ENCODE assay signal across 35 cellular contexts in genomic region chr12:121080909-121081308, GRCh38. TPM values are rescaled to one million over a fixed set of nuclear protein-coding genes. Genes with fewer than 3 reads are reported as not detected.
A peak's percentile ranks its signal among the peaks of the same experiment; 100 is the strongest.
DNase-seq lines count a peak whose midpoint lies in the region; ATAC-seq, FAIRE-seq and TF ChIP-seq lines count a peak whose summit lies in the region.
"Had no signal": no experiment of that assay in that cellular context is flagged by ENCODE, and none has a peak within 500 bp of the region (broad histone marks: within the 10 kb centered on the region; RNA-seq: fewer than 3 reads in every experiment).

No MANE protein-coding gene starts in this region.

- ATAC-seq in HepG2 (no peak), right lobe of liver (no peak), A549 (no peak), K562 (no peak)
- ATAC-seq in naive thymus-derived CD8-positive, alpha-beta T cell = no peak
- ATAC-seq: CD8-positive, alpha-beta T cell had no signal

- FAIRE-seq in HepG2 (lab: Jason Lieb, UNC) (no peak), A549 (lab: Jason Lieb, UNC) (no peak), K562 (lab: Jason Lieb, UNC) (no peak), endometrium (lab: Jason Lieb, UNC) (peak; percentile 29)
- FAIRE-seq: A204.1, D721Med had no signal

- H3K4me1 ChIP-seq in HepG2 (ENCODE audit: insufficient read depth, low read length) (peaks cover 15% of the 10 kb centered on the region), right lobe of liver (no peaks in the 10 kb centered on the region), A549 (no peaks in the 10 kb centered on the region), K562 (replicated peaks in 1 of 2; ENCODE audit: control insufficient read depth in 2 of 2, insufficient read depth in 2 of 2, low read length in 2 of 2) (peaks cover 5 to 7% of the 10 kb centered on the region in 2 experiments; a peak in 3 of 5 replicates)
- H3K4me1 ChIP-seq: BE2C, BLaER1, Caco-2 had no signal

- in situ Hi-C loops in HepG2 (cut with HindIII; ENCODE audit: extremely low pct_ligation_motif_present, low pct_unique_long_range_greater_than_20kb) (no loop called here), K562 (cut with MboI) (no loop called here)

- POLR2A ChIA-PET in HepG2 (lab: Yijun Ruan, JAX) = no interaction called here
- POLR2A ChIA-PET in A549 (lab: Yijun Ruan, JAX) = no interaction called here
- POLR2A ChIA-PET in K562 (lab: Yijun Ruan, JAX) = interaction anchor here (0.6 kb wide), 1 partner anchor 506 kb away, joined by 3 read pairs; no protein-coding TSS in a partner anchor
- POLR2A ChIA-PET in naive thymus-derived CD8-positive, alpha-beta T cell (lab: Charles Lee) = no interaction called here

- H3K9me3 Mint-ChIP-seq in naive thymus-derived CD8-positive, alpha-beta T cell = no peaks in the 10 kb centered on the region
- H3K9me3 Mint-ChIP-seq: CD4-positive, alpha-beta memory T cell; CD4-positive, alpha-beta T cell; CD8-positive, alpha-beta memory T cell; CD8-positive, alpha-beta T cell had no signal

- H3K27me3 ChIP-seq in HepG2 (ENCODE audit: control insufficient read depth in 1 of 2, insufficient read depth in 2 of 2, low read length in 2 of 2) (no peaks in the 10 kb centered on the region), right lobe of liver (no peaks in the 10 kb centered on the region), K562 (ENCODE audit: control insufficient read depth in 2 of 2, insufficient read depth in 2 of 2, low read length in 2 of 2) (no peaks in the 10 kb centered on the region)
- H3K27me3 ChIP-seq: BE2C; BLaER1; BLaER1 treated with 17β-estradiol and CSF1 and Interleukin-3, amounts not matched to agents 10 nM and 100 nM had no signal

- WGBS in HepG2 (ENCODE audit: low lambda C conversion rate) = 98% methylated on average over 2 of the region's 2 CpGs
- no CpG with 5 or more reads among the region's 2 CpGs for WGBS in right lobe of liver (ENCODE audit: insufficient coverage, low coverage, low lambda C conversion rate, missing lambda C conversion rate)
- WGBS in A549 (ENCODE audit: missing lambda C conversion rate) = 97% methylated on average over 2 of the region's 2 CpGs
- WGBS in K562 (ENCODE audit: insufficient coverage, low coverage, missing lambda C conversion rate) = 21% methylated on average over 2 of the region's 2 CpGs

- no peak for DNase-seq in HepG2 (ENCODE audit: low spot score)
- DNase-seq in right lobe of liver = no peak
- no peak for DNase-seq in A549 (ENCODE audit: low read depth in 1 of 2, low spot score in 1 of 2)
- no peak for DNase-seq in K562 (ENCODE audit: extremely low read depth in 1 of 4, low spot score in 3 of 4)
- DNase-seq in GM20000 (ENCODE audit: low spot score) = no peak
- DNase-seq in naive thymus-derived CD8-positive, alpha-beta T cell = no peak
- DNase-seq in DMS 273 treated with DMSO at 0.1 percent for 48 hours (lab: John Stamatoyannopoulos, UW) = no peak
- DNase-seq: 8988T; ACHN; AML-193; BE2C; C1 segment of cervical spinal cord; Caco-2; Calu3; CD4-positive, alpha-beta memory T cell; CD4-positive, alpha-beta T cell; CD4-positive, CD25-positive, alpha-beta regulatory T cell; CD8-positive, alpha-beta memory T cell; CD8-positive, alpha-beta T cell; COR-L47; DMS153; DMS79; DMS79 treated with DMSO at 0.1 percent for 48 hours; DND-41; EL had no signal

- H3K4me3 ChIP-seq in HepG2 (replicated peaks in 1 of 3; ENCODE audit: insufficient read depth in 1 of 3, low read depth in 2 of 3, low read length in 3 of 3) (no peak overlapping the region), right lobe of liver (no peak overlapping the region), A549 (no peak overlapping the region), K562 (no peak overlapping the region)
- H3K4me3 ChIP-seq: BLaER1; BLaER1 treated with 17β-estradiol and CSF1 and Interleukin-3, amounts not matched to agents 10 nM and 100 nM had no signal

- intact Hi-C loops in HepG2 (cut with micrococcal nuclease; ENCODE audit: unreplicated experiment) = no loop called here
- intact Hi-C loops in right lobe of liver (cut with DNase I) = no loop called here
- intact Hi-C loops in K562 (cut with micrococcal nuclease) = no loop called here

- TF ChIP-seq POLR2A in HepG2 (IDR thresholded peaks at IDR 0.05; ENCODE audit: insufficient read depth in 1 of 2, low read depth in 2 of 2, low read length in 2 of 2) = no peak
- TF ChIP-seq POLR2A in right lobe of liver (IDR thresholded peaks at IDR 0.05) = no peak
- no peak for TF ChIP-seq POLR2A in A549 (IDR thresholded peaks at IDR 0.05; ENCODE audit: low read length)
- TF ChIP-seq POLR2A in K562 (conservative IDR thresholded peaks at IDR 0.05) = no peak

- no peak overlapping the region for H2AFZ ChIP-seq in HepG2 (ENCODE audit: low read length)
- no peak overlapping the region for H2AFZ ChIP-seq in K562 (ENCODE audit: low read depth, low read length)

- no peak for TF ChIP-seq EP300 in HepG2 (IDR thresholded peaks at IDR 0.05; ENCODE audit: low read depth in 2 of 2, low read length in 2 of 2)
- TF ChIP-seq EP300 in HepG2 (CRISPR knock-in tag; IDR thresholded peaks at IDR 0.05; ENCODE audit: borderline replicate concordance) = no peak
- no peak for TF ChIP-seq EP300 in A549 (IDR thresholded peaks at IDR 0.05)
- TF ChIP-seq EP300 in K562 (IDR thresholded peaks at IDR 0.05; ENCODE audit: low read length) = no peak

- CTCF ChIA-PET in HepG2 (lab: Yijun Ruan, JAX; ENCODE audit: low intra/inter-chr PET ratio, low total read pairs) = no interaction called here
- CTCF ChIA-PET in A549 (lab: Yijun Ruan, JAX) = interaction anchor here (1.6 to 3.7 kb wide), 3 partner anchors 16 to 498 kb away, joined by 3 to 14 read pairs (median 5); no protein-coding TSS in a partner anchor
- CTCF ChIA-PET in K562 (lab: Yijun Ruan, JAX; ENCODE audit: low intra/inter-chr PET ratio) = no interaction called here

- H3K27ac Mint-ChIP-seq in naive thymus-derived CD8-positive, alpha-beta T cell = no peak overlapping the region
- H3K27ac Mint-ChIP-seq: B cell; CD14-positive monocyte; CD4-positive, alpha-beta T cell; CD4-positive, CD25-positive, alpha-beta regulatory T cell; CD8-positive, alpha-beta memory T cell; CD8-positive, alpha-beta T cell had no signal

- TF ChIP-seq CTCF in HepG2 (CRISPR knock-in tag; IDR thresholded peaks at IDR 0.05) = no peak
- no peak for TF ChIP-seq CTCF in right lobe of liver (IDR thresholded peaks at IDR 0.05)
- TF ChIP-seq CTCF in A549 (IDR thresholded peaks at IDR 0.05) = no peak
- TF ChIP-seq CTCF in K562 (IDR thresholded peaks at IDR 0.05 in 2 of 3, conservative IDR thresholded peaks at IDR 0.05 in 1 of 3; ENCODE audit: insufficient read depth in 2 of 3, low read depth in 1 of 3, low read length in 3 of 3) = no peak
- no peak for TF ChIP-seq CTCF in GM20000 (IDR thresholded peaks at IDR 0.05; ENCODE audit: extremely low read depth, missing control alignments)

- TF ChIP-seq RAD21 in HepG2 (CRISPR knock-in tag; IDR thresholded peaks at IDR 0.05) (no peak), A549 (conservative IDR thresholded peaks at IDR 0.05 in 1 of 2, IDR thresholded peaks at IDR 0.05 in 1 of 2) (no peak), K562 (CRISPR knock-in tag; conservative IDR thresholded peaks at IDR 0.05 in 1 of 2, IDR thresholded peaks at IDR 0.05 in 1 of 2) (no peak)

- no peaks in the 10 kb centered on the region for H3K9me1 ChIP-seq in K562 (ENCODE audit: control insufficient read depth, insufficient read depth, low read length)

- no peaks in the 10 kb centered on the region for H3K27me3 Mint-ChIP-seq in naive thymus-derived CD8-positive, alpha-beta T cell
- H3K27me3 Mint-ChIP-seq: B cell; CD4-positive, alpha-beta memory T cell; CD4-positive, alpha-beta T cell; CD8-positive, alpha-beta memory T cell had no signal

- H3K36me3 ChIP-seq in HepG2 (replicated peaks in 1 of 2; ENCODE audit: control insufficient read depth in 1 of 2, insufficient read depth in 2 of 2, low read length in 2 of 2) (no peaks in the 10 kb centered on the region), right lobe of liver (no peaks in the 10 kb centered on the region), K562 (ENCODE audit: control insufficient read depth, insufficient read depth, low read length) (no peaks in the 10 kb centered on the region)
- H3K36me3 ChIP-seq: BE2C; BLaER1; BLaER1 treated with 17β-estradiol and CSF1 and Interleukin-3, amounts not matched to agents 10 nM and 100 nM had no signal

- no peak overlapping the region for H3K4me3 Mint-ChIP-seq in naive thymus-derived CD8-positive, alpha-beta T cell
- H3K4me3 Mint-ChIP-seq: B cell; CD14-positive monocyte; CD4-positive, alpha-beta memory T cell; CD4-positive, alpha-beta T cell; CD4-positive, CD25-positive, alpha-beta regulatory T cell; CD8-positive, alpha-beta memory T cell; CD8-positive, alpha-beta T cell had no signal

- no peaks in the 10 kb centered on the region for H3K4me1 Mint-ChIP-seq in naive thymus-derived CD8-positive, alpha-beta T cell
- H3K4me1 Mint-ChIP-seq: B cell; CD14-positive monocyte; CD4-positive, alpha-beta memory T cell; CD4-positive, CD25-positive, alpha-beta regulatory T cell; CD8-positive, alpha-beta memory T cell had no signal

- H3K4me2 ChIP-seq in HepG2 (ENCODE audit: low read depth, low read length) = no peak overlapping the region
- no peak overlapping the region for H3K4me2 ChIP-seq in A549
- H3K4me2 ChIP-seq in K562 (ENCODE audit: insufficient read depth, low read length) = no peak overlapping the region
- H3K4me2 ChIP-seq: BLaER1; BLaER1 treated with 17β-estradiol and CSF1 and Interleukin-3, amounts not matched to agents 10 nM and 100 nM had no signal

- H3K9ac ChIP-seq in HepG2 (ENCODE audit: insufficient read depth, low read depth, low read length) = no peak overlapping the region
- no peak overlapping the region for H3K9ac ChIP-seq in K562 (ENCODE audit: insufficient read depth in 1 of 2, low read depth in 2 of 2, low read length in 2 of 2)
- H3K9ac ChIP-seq: BLaER1; BLaER1 treated with 17β-estradiol and CSF1 and Interleukin-3, amounts not matched to agents 10 nM and 100 nM had no signal

- no peaks in the 10 kb centered on the region for H3K36me3 Mint-ChIP-seq in naive thymus-derived CD8-positive, alpha-beta T cell
- H3K36me3 Mint-ChIP-seq: CD14-positive monocyte; CD4-positive, alpha-beta memory T cell; CD4-positive, CD25-positive, alpha-beta regulatory T cell; CD8-positive, alpha-beta memory T cell; CD8-positive, alpha-beta T cell had no signal

- no peaks in the 10 kb centered on the region for H3K9me3 ChIP-seq in HepG2 (ENCODE audit: low read length)
- no peaks in the 10 kb centered on the region for H3K9me3 ChIP-seq in right lobe of liver
- H3K9me3 ChIP-seq in A549 = no peaks in the 10 kb centered on the region
- H3K9me3 ChIP-seq in K562 (replicated peaks; ENCODE audit: control insufficient read depth, insufficient read depth, low read depth, low read length) = no peaks in the 10 kb centered on the region
- H3K9me3 ChIP-seq: BE2C, BLaER1 had no signal

- H4K20me1 ChIP-seq in HepG2 (ENCODE audit: insufficient read depth, low read length) (no peaks in the 10 kb centered on the region), K562 (replicated peaks; ENCODE audit: control insufficient read depth, insufficient read depth, low read length) (no peaks in the 10 kb centered on the region)
- H4K20me1 ChIP-seq: BLaER1; BLaER1 treated with 17β-estradiol and CSF1 and Interleukin-3, amounts not matched to agents 10 nM and 100 nM had no signal

- no TSS peak for BruUV-seq in HepG2 (replicated peaks; lab: Mats Ljungman, UMichigan)
- no TSS peak for BruUV-seq in K562 (replicated peaks; lab: Mats Ljungman, UMichigan)

- H3K27ac ChIP-seq in HepG2 (ENCODE audit: extremely low read length, insufficient read depth, low read length) (no peak overlapping the region), right lobe of liver (no peak overlapping the region), A549 (no peak overlapping the region), K562 (ENCODE audit: extremely low read depth, low read depth, low read length) (no peak overlapping the region)
- H3K27ac ChIP-seq: 22Rv1; BLaER1; BLaER1 treated with 17β-estradiol and CSF1 and Interleukin-3, amounts not matched to agents 10 nM and 100 nM; C4-2B had no signal

- H3K79me2 ChIP-seq in HepG2 (ENCODE audit: insufficient read depth, low read length) (no peaks in the 10 kb centered on the region), K562 (ENCODE audit: control insufficient read depth, insufficient read depth, low read length) (no peaks in the 10 kb centered on the region)

RNA-seq across cellular contexts. Expression of gene OASL, which starts 41.9 kb away (rescaled TPM):
- total RNA-seq in HepG2 (2016; rRNA removed; fragmentation: Illumina TruSeq; extraction: Trizol) (0.18 and 0.22 TPM in 2 replicates), right lobe of liver (10 to 100 TPM in 2 of 6 experiments, 1 to 10 TPM in 4; 1.6 to 19.2 (median 4.1) TPM), K562 (2014; rRNA removed) (not detected in 2 replicates), K562 (2014; rRNA removed; fragmentation: Illumina TruSeq; extraction: Trizol) (not detected in 2 replicates), K562 (2015; rRNA removed; fragmentation: Illumina TruSeq; extraction: Trizol) (0.14 TPM in 1 of 2 replicates, not detected in the other), K562 (2021) (not detected in 2 replicates)
- total RNA-seq in HepG2 (2016; cell fraction: cytosol; rRNA removed; fragmentation: Illumina TruSeq; extraction: Trizol; ENCODE audit: low read depth) = 0.18 and 0.30 TPM in 2 replicates
- total RNA-seq in HepG2 (2016; cell fraction: insoluble cytoplasmic fraction; rRNA removed; fragmentation: Illumina TruSeq; extraction: Trizol) = 0.19 and 0.21 TPM in 2 replicates
- 0.15 and 0.31 TPM in 2 replicates for total RNA-seq in HepG2 (2016; cell fraction: membrane; rRNA removed; fragmentation: Illumina TruSeq; extraction: Trizol)
- not detected in 2 replicates for total RNA-seq in HepG2 (2016; cell fraction: nucleus; rRNA removed; fragmentation: Illumina TruSeq; extraction: Trizol)
- polyA plus RNA-seq in HepG2 (2011; rRNA removed) (0.09 and 0.11 TPM in 2 replicates), A549 (2011; rRNA removed) (0.61 and 0.81 TPM in 2 replicates), A549 (2017; fragmentation: RNase III; extraction: RNeasy Plus Mini Kit Qiagen cat#74134 plus additional on column Dnase treatment) (0.64 to 0.94 TPM (median 0.90 TPM) in 3 replicates), K562 (2011; rRNA removed) (not detected in 2 replicates), K562 (2014; fragmentation: Illumina TruSeq; extraction: Trizol) (not detected in 2 replicates), K562 (2014; fragmentation: Nextera tagmentation; extraction: Ambion mirVana) (not detected), K562 (2014; rRNA removed) (not detected in 2 replicates)
- 0.05 and 0.09 TPM in 2 replicates for polyA plus RNA-seq in HepG2 (2011; cell fraction: cytosol; rRNA removed)
- not detected in 2 replicates for polyA plus RNA-seq in HepG2 (2011; cell fraction: nucleus; rRNA removed)
- polyA plus RNA-seq in HepG2 (2012) = 0.07 TPM in 1 of 2 replicates, not detected in the other
- polyA plus RNA-seq in HepG2 (2016; cell fraction: cytosol; fragmentation: Illumina TruSeq; extraction: Trizol; ENCODE audit: low read depth) = 0.18 and 0.25 TPM in 2 replicates
- 0.20 and 0.21 TPM in 2 replicates for polyA plus RNA-seq in HepG2 (2016; cell fraction: insoluble cytoplasmic fraction; fragmentation: Illumina TruSeq; extraction: Trizol; ENCODE audit: low read depth)
- polyA plus RNA-seq in HepG2 (2016; cell fraction: membrane; fragmentation: Illumina TruSeq; extraction: Trizol; ENCODE audit: low read depth) = 0.14 and 0.29 TPM in 2 replicates
- 0.37 TPM in 1 of 2 replicates, not detected in the other for polyA plus RNA-seq in HepG2 (2016; cell fraction: nucleus; fragmentation: Illumina TruSeq; extraction: Trizol; ENCODE audit: insufficient read depth, low read depth)
- polyA minus RNA-seq in HepG2 (2011; rRNA and poly(A)+ RNA removed; ENCODE audit: low replicate concordance) = 0.46 and 6.9 TPM in 2 replicates
- polyA minus RNA-seq in HepG2 (2011; cell fraction: cytosol; rRNA and poly(A)+ RNA removed) = not detected in 2 replicates
- not detected in 2 replicates for polyA minus RNA-seq in HepG2 (2011; cell fraction: nucleus; rRNA and poly(A)+ RNA removed)
- polyA plus RNA-seq in A549 (2012; cell fraction: cytosol; rRNA removed) = 0.21 and 0.26 TPM in 2 replicates
- polyA plus RNA-seq in A549 (2012; cell fraction: nucleus; rRNA removed) = 0.25 and 0.31 TPM in 2 replicates
- polyA minus RNA-seq in A549 (2011; rRNA and poly(A)+ RNA removed) = 0.39 and 0.41 TPM in 2 replicates
- total RNA-seq in K562 (2011; cell fraction: chromatin; rRNA removed; ENCODE audit: low replicate concordance) = not detected in 2 replicates
- not detected in 2 replicates for total RNA-seq in K562 (2011; cell fraction: nucleolus; rRNA removed)
- not detected in 2 replicates for total RNA-seq in K562 (2011; cell fraction: nucleoplasm; rRNA removed)
- not detected in 2 replicates for polyA plus RNA-seq in K562 (2011; cell fraction: cytosol; rRNA removed)
- not detected in 2 replicates for polyA plus RNA-seq in K562 (2011; cell fraction: nucleus; rRNA removed)
- polyA plus RNA-seq in K562 (2012) = 0.07 TPM in 1 of 2 replicates, not detected in the other
- polyA minus RNA-seq in K562 (2011; rRNA and poly(A)+ RNA removed) = not detected in 2 replicates
- polyA minus RNA-seq in K562 (2011; cell fraction: cytosol; rRNA and poly(A)+ RNA removed) = not detected in 2 replicates
- not detected in 2 replicates for polyA minus RNA-seq in K562 (2011; cell fraction: nucleus; rRNA and poly(A)+ RNA removed)
- 1 to 10 TPM; 1.6 to 1.9 TPM for total RNA-seq in naive thymus-derived CD8-positive, alpha-beta T cell
- 10 to 100 TPM in 1 of 3 donors, 1 to 10 TPM in 2; 1.9 to 11.2 (median 3.0) TPM for polyA plus RNA-seq in naive thymus-derived CD8-positive, alpha-beta T cell
- total RNA-seq: G401 had no signal

RNA-seq across cellular contexts. Expression of gene P2RX7, which starts 51.8 kb away (rescaled TPM):
- total RNA-seq in HepG2 (2016; rRNA removed; fragmentation: Illumina TruSeq; extraction: Trizol) = 0.13 TPM in 1 of 2 replicates, not detected in the other
- not detected in 2 replicates for total RNA-seq in HepG2 (2016; cell fraction: cytosol; rRNA removed; fragmentation: Illumina TruSeq; extraction: Trizol; ENCODE audit: low read depth)
- total RNA-seq in HepG2 (2016; cell fraction: insoluble cytoplasmic fraction; rRNA removed; fragmentation: Illumina TruSeq; extraction: Trizol) = 0.03 TPM in 1 of 2 replicates, not detected in the other
- not detected in 2 replicates for total RNA-seq in HepG2 (2016; cell fraction: membrane; rRNA removed; fragmentation: Illumina TruSeq; extraction: Trizol)
- total RNA-seq in HepG2 (2016; cell fraction: nucleus; rRNA removed; fragmentation: Illumina TruSeq; extraction: Trizol) = not detected in 2 replicates
- 0.56 and 0.73 TPM in 2 replicates for polyA plus RNA-seq in HepG2 (2011; rRNA removed)
- polyA plus RNA-seq in HepG2 (2011; cell fraction: cytosol; rRNA removed) = 0.18 and 0.19 TPM in 2 replicates
- polyA plus RNA-seq in HepG2 (2011; cell fraction: nucleus; rRNA removed) = 1.1 and 1.7 TPM in 2 replicates
- polyA plus RNA-seq in HepG2 (2012) = 0.76 and 1.1 TPM in 2 replicates
- not detected in 2 replicates for polyA plus RNA-seq in HepG2 (2016; cell fraction: cytosol; fragmentation: Illumina TruSeq; extraction: Trizol; ENCODE audit: low read depth)
- not detected in 2 replicates for polyA plus RNA-seq in HepG2 (2016; cell fraction: insoluble cytoplasmic fraction; fragmentation: Illumina TruSeq; extraction: Trizol; ENCODE audit: low read depth)
- polyA plus RNA-seq in HepG2 (2016; cell fraction: membrane; fragmentation: Illumina TruSeq; extraction: Trizol; ENCODE audit: low read depth) = not detected in 2 replicates
- polyA plus RNA-seq in HepG2 (2016; cell fraction: nucleus; fragmentation: Illumina TruSeq; extraction: Trizol; ENCODE audit: insufficient read depth, low read depth) = not detected in 2 replicates
- 0.38 TPM in 1 of 2 replicates, not detected in the other for polyA minus RNA-seq in HepG2 (2011; rRNA and poly(A)+ RNA removed; ENCODE audit: low replicate concordance)
- polyA minus RNA-seq in HepG2 (2011; cell fraction: cytosol; rRNA and poly(A)+ RNA removed) = 0.40 TPM in 1 of 2 replicates, not detected in the other
- 0.64 and 1.9 TPM in 2 replicates for polyA minus RNA-seq in HepG2 (2011; cell fraction: nucleus; rRNA and poly(A)+ RNA removed)
- 10 to 100 TPM in 1 of 6 experiments, 1 to 10 TPM in 5; 2.5 to 11.4 (median 3.4) TPM for total RNA-seq in right lobe of liver
- polyA plus RNA-seq in A549 (2011; rRNA removed) = 0.03 TPM in 1 of 2 replicates, not detected in the other
- polyA plus RNA-seq in A549 (2012; cell fraction: cytosol; rRNA removed) = not detected in 2 replicates
- polyA plus RNA-seq in A549 (2012; cell fraction: nucleus; rRNA removed) = not detected in 2 replicates
- polyA plus RNA-seq in A549 (2017; fragmentation: RNase III; extraction: RNeasy Plus Mini Kit Qiagen cat#74134 plus additional on column Dnase treatment) = not detected in 3 replicates
- polyA minus RNA-seq in A549 (2011; rRNA and poly(A)+ RNA removed) = not detected in 2 replicates
- 0.42 TPM in 1 of 2 replicates, not detected in the other for total RNA-seq in K562 (2011; cell fraction: chromatin; rRNA removed; ENCODE audit: low replicate concordance)
- 0.13 TPM in 1 of 2 replicates, not detected in the other for total RNA-seq in K562 (2011; cell fraction: nucleolus; rRNA removed)
- total RNA-seq in K562 (2011; cell fraction: nucleoplasm; rRNA removed) = 0.31 and 0.37 TPM in 2 replicates
- total RNA-seq in K562 (2014; rRNA removed) = 0.09 and 0.20 TPM in 2 replicates
- total RNA-seq in K562 (2014; rRNA removed; fragmentation: Illumina TruSeq; extraction: Trizol) = 0.38 and 0.44 TPM in 2 replicates
- 0.25 and 0.30 TPM in 2 replicates for total RNA-seq in K562 (2015; rRNA removed; fragmentation: Illumina TruSeq; extraction: Trizol)
- 0.40 TPM in 2 replicates for total RNA-seq in K562 (2021)
- 0.04 and 0.12 TPM in 2 replicates for polyA plus RNA-seq in K562 (2011; rRNA removed)
- polyA plus RNA-seq in K562 (2011; cell fraction: cytosol; rRNA removed) = 0.04 TPM in 1 of 2 replicates, not detected in the other
- 0.08 TPM in 1 of 2 replicates, not detected in the other for polyA plus RNA-seq in K562 (2011; cell fraction: nucleus; rRNA removed)
- polyA plus RNA-seq in K562 (2012) = 0.68 and 6.5 TPM in 2 replicates
- polyA plus RNA-seq in K562 (2014; fragmentation: Illumina TruSeq; extraction: Trizol) = 0.46 and 0.65 TPM in 2 replicates
- under 1 TPM; 0.30 to 0.38 TPM for polyA plus RNA-seq in K562 (2014; fragmentation: Nextera tagmentation; extraction: Ambion mirVana)
- 0.15 and 0.27 TPM in 2 replicates for polyA plus RNA-seq in K562 (2014; rRNA removed)
- not detected in 2 replicates for polyA minus RNA-seq in K562 (2011; rRNA and poly(A)+ RNA removed)
- not detected in 2 replicates for polyA minus RNA-seq in K562 (2011; cell fraction: cytosol; rRNA and poly(A)+ RNA removed)
- polyA minus RNA-seq in K562 (2011; cell fraction: nucleus; rRNA and poly(A)+ RNA removed) = not detected in 2 replicates
- 1 to 10 TPM; 4.3 to 4.5 TPM for total RNA-seq in naive thymus-derived CD8-positive, alpha-beta T cell
- 1 to 10 TPM; 3.2 to 6.9 (median 6.6) TPM for polyA plus RNA-seq in naive thymus-derived CD8-positive, alpha-beta T cell
- total RNA-seq: Caco-2, Calu3, G401 had no signal

Comparison
In these comparisons a context has a peak if more than half of its experiments do, and no peak if none do; other contexts are left out.
1. Of the 241 proteins assayed by ChIP-seq in both HepG2 and K562: peak only in HepG2: MAFF; only in K562: none; in both: none; in neither: 239; mixed calls (peak in some experiments, not most) for 1.